In the genomic region with DNA sequence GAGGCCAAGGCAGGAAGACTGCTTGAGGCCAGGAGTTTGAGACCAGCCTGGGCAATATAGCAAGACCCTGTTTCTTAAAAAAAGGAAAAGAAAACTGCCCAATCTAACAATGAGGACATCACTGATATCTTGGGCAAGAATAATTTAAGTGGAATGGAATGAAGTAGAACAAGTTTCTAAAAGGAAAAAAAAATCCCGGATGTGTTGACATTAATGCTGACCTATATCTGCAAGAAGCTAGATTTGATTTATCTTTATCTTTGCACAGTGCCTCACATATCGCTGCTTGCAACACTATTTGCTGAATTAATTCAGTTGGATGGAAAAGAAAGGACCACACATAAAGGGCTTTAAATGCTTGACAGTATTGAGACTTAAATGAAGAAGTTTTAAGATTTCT, we compare ENCODE assay signal across 15 cellular contexts. TPM values are rescaled to one million over a fixed set of nuclear protein-coding genes. Genes with fewer than 3 reads are reported as not detected.
DNase-seq lines count a peak whose midpoint lies in the region; ATAC-seq and TF ChIP-seq lines count a peak whose summit lies in the region.
"Had no signal": no experiment of that assay in that cellular context is flagged by ENCODE, and none has a peak within 500 bp of the region (broad histone marks: within the 10 kb centered on the region; RNA-seq: fewer than 3 reads in every experiment).

No MANE protein-coding gene starts in this region.

- TF ChIP-seq CTCF in SU-DHL-6 (IDR thresholded peaks at IDR 0.05; ENCODE audit: insufficient read depth, low read length, poor library complexity, severe bottlenecking), result no peak

- no peaks in the 10 kb centered on the region for H3K27me3 ChIP-seq in GM23248 (replicated peaks; ENCODE audit: insufficient read depth)
- H3K27me3 ChIP-seq in SU-DHL-6 (ENCODE audit: low read length), result no peaks in the 10 kb centered on the region
- H3K27me3 ChIP-seq in trophoblast cell (ENCODE audit: insufficient read depth, low read length), result no peaks in the 10 kb centered on the region
- H3K27me3 ChIP-seq: upper lobe of right lung had no signal

- H3K4me1 ChIP-seq in GM23248 (ENCODE audit: insufficient read depth), result peaks cover 53% of the 10 kb centered on the region
- H3K4me1 ChIP-seq in trophoblast cell (ENCODE audit: control insufficient read depth in 1 of 2, insufficient read depth in 2 of 2, low read length in 2 of 2), result peaks cover 4 to 8% of the 10 kb centered on the region in 2 experiments

- H3K79me1 ChIP-seq in trophoblast cell (ENCODE audit: low read length), result peaks cover 2% of the 10 kb centered on the region

- no peak overlapping the region for H2AFZ ChIP-seq in GM23248
- H2AFZ ChIP-seq in SU-DHL-6 (ENCODE audit: low read depth, low read length, severe bottlenecking), result no peak overlapping the region
- no peak overlapping the region for H2AFZ ChIP-seq in trophoblast cell (ENCODE audit: insufficient read depth, low read length, poor library complexity)

- H4K20me1 ChIP-seq in GM23248 (ENCODE audit: insufficient read depth) (no peaks in the 10 kb centered on the region), SU-DHL-6 (ENCODE audit: low read depth, low read length) (peaks cover 8% of the 10 kb centered on the region)

- in situ Hi-C loops in GM23248 (cut with MboI), result no loop called here

- 12 to 15% methylated on average over 2 of the region's 2 CpGs for WGBS in GM23248 (ENCODE audit: low coverage in 1 of 2, low lambda C conversion rate in 2 of 2, missing lambda C conversion rate in 2 of 2), 2 experiments
- no CpG with 5 or more reads among the region's 2 CpGs for WGBS in trophoblast cell (ENCODE audit: extremely low coverage, insufficient coverage, insufficient read length)

- peak overlapping the region; percentile 3; the same call in 1 of the 2 replicates for H3K4me3 ChIP-seq in GM23248
- no peak overlapping the region for H3K4me3 ChIP-seq in SU-DHL-6 (ENCODE audit: insufficient read depth, low read length, poor library complexity, severe bottlenecking)
- H3K4me3 ChIP-seq in trophoblast cell (ENCODE audit: low read depth, low read length), result no peak overlapping the region
- H3K4me3 ChIP-seq: upper lobe of right lung had no signal

- H3K18ac ChIP-seq in trophoblast cell (ENCODE audit: low read length), result no peak overlapping the region

- H3K9ac ChIP-seq in GM23248 (peak overlapping the region; percentile 40), SU-DHL-6 (ENCODE audit: low read length) (no peak overlapping the region), trophoblast cell (ENCODE audit: low read length) (no peak overlapping the region)

- H3K36me3 ChIP-seq in GM23248 (ENCODE audit: low read depth) (no peaks in the 10 kb centered on the region), SU-DHL-6 (ENCODE audit: low read length) (no peaks in the 10 kb centered on the region), trophoblast cell (ENCODE audit: control insufficient read depth in 1 of 2, insufficient read depth in 2 of 2, low read length in 2 of 2) (peaks cover 0 to 1% of the 10 kb centered on the region in 2 experiments)
- H3K36me3 ChIP-seq: upper lobe of right lung had no signal

- no peak overlapping the region for H4K12ac ChIP-seq in trophoblast cell (ENCODE audit: low read depth, low read length)

- peak overlapping the region; percentile 61 for H3K27ac ChIP-seq in GM23248
- H3K27ac ChIP-seq in SU-DHL-6 (ENCODE audit: low read depth, low read length), result 0 out of 2 replicates have a peak overlapping the region, but pooled peaks have one; percentile 2
- H3K27ac ChIP-seq in trophoblast cell (ENCODE audit: low read depth, low read length), result no peak overlapping the region
- H3K27ac ChIP-seq: upper lobe of right lung had no signal

- H2BK5ac ChIP-seq in trophoblast cell (ENCODE audit: low read depth, low read length, poor library complexity), result no peak overlapping the region

- no peak overlapping the region for H3K23ac ChIP-seq in trophoblast cell (ENCODE audit: low read length)

- no peak overlapping the region for H2BK12ac ChIP-seq in trophoblast cell (ENCODE audit: low read length)

- no peak overlapping the region for H3K4ac ChIP-seq in trophoblast cell (ENCODE audit: low read depth, low read length)

- no peak overlapping the region for H4K8ac ChIP-seq in trophoblast cell (ENCODE audit: low read depth, low read length)

- H3K9me2 ChIP-seq in GM23248 (ENCODE audit: insufficient read depth) (no peaks in the 10 kb centered on the region), SU-DHL-6 (replicated peaks; ENCODE audit: insufficient read depth, low read length) (no peaks in the 10 kb centered on the region)

- no peak overlapping the region for H2AK5ac ChIP-seq in trophoblast cell (ENCODE audit: low read length)

- H3K14ac ChIP-seq in trophoblast cell (ENCODE audit: low read length), result no peak overlapping the region

- DNase-seq in GM23248 (peak; percentile 51), fibroblast of gingiva (ENCODE audit: low read depth) (peak; percentile 47), trophoblast cell (peak; percentile 7 to 96), LoVo (ENCODE audit: low spot score) (no peak), NCI-H510A (lab: John Stamatoyannopoulos, UW) (no peak), NCI-H69 (lab: John Stamatoyannopoulos, UW) (no peak)
- DNase-seq: activated CD4-positive, alpha-beta T cell treated with anti-CD3 and anti-CD28 coated beads, Interleukin-2, amount 10 ng/mL, durations not matched to agents 7 days and 5 days; activated T-cell treated with anti-CD3 and anti-CD28 coated beads, Interleukin-2, amount 50 U/mL, for 4 hours; islet precursor cell; NCI-H1105; NCI-H226; stimulated activated CD8-positive, alpha-beta memory T cell treated with anti-CD3 and anti-CD28 coated beads, Interleukin-4, amount 100 ng/mL, for 48 hours; upper lobe of right lung had no signal

- H3K79me2 ChIP-seq in GM23248 (ENCODE audit: insufficient read depth) (peaks cover 43% of the 10 kb centered on the region), SU-DHL-6 (ENCODE audit: insufficient read depth, low read length) (peaks cover 99% of the 10 kb centered on the region), trophoblast cell (ENCODE audit: control insufficient read depth, insufficient read depth, low read length, poor library complexity) (no peaks in the 10 kb centered on the region)

- H3F3A ChIP-seq in GM23248 (ENCODE audit: insufficient read depth) (peaks cover 21% of the 10 kb centered on the region), SU-DHL-6 (ENCODE audit: insufficient read depth) (peaks cover 7% of the 10 kb centered on the region; the same call in 1 of the 2 replicates)

- no peak for ATAC-seq in GM21619 (IDR thresholded peaks at IDR 0.05; ENCODE audit: unreplicated experiment)
- ATAC-seq: activated T-cell treated with anti-CD3 and anti-CD28 coated beads, Interleukin-2, amount 50 U/mL, for 4 hours; upper lobe of right lung had no signal

- H2BK120ac ChIP-seq in trophoblast cell (ENCODE audit: insufficient read depth, low read length, poor library complexity), result no peak overlapping the region

- no peak overlapping the region for H4K91ac ChIP-seq in trophoblast cell (ENCODE audit: low read depth, low read length)

- H3K4me2 ChIP-seq in GM23248 (ENCODE audit: unreplicated experiment), result peak overlapping the region; percentile 70
- H3K4me2 ChIP-seq in SU-DHL-6 (ENCODE audit: low read depth, low read length, poor library complexity, severe bottlenecking), result no peak overlapping the region
- H3K4me2 ChIP-seq in trophoblast cell (ENCODE audit: low read length), result no peak overlapping the region

- H3K9me3 ChIP-seq in GM23248 (ENCODE audit: low read depth) (no peaks in the 10 kb centered on the region), SU-DHL-6 (ENCODE audit: insufficient read depth, low read length) (no peaks in the 10 kb centered on the region), trophoblast cell (ENCODE audit: insufficient read depth, low read depth, low read length) (no peaks in the 10 kb centered on the region)
- H3K9me3 ChIP-seq: upper lobe of right lung had no signal

RNA-seq across cellular contexts. Expression of a gene that starts 27.8 kb away (rescaled TPM):
- total RNA-seq in GM23248 (2014; rRNA removed; shearing (Covaris generic)), result 22.3 and 26.6 TPM in 2 replicates
- polyA plus RNA-seq in GM23248 (2016; fragmentation: Nextera tagmentation; extraction: Ambion mirVana), result 49.6 and 51.6 TPM in 2 replicates
- 11.7 and 11.8 TPM in 2 replicates for polyA plus RNA-seq in trophoblast cell (2013)

Comparison
In these comparisons a context has a peak if more than half of its experiments do, and no peak if none do; other contexts are left out.
1. DNase-seq: peak in GM23248 (single experiment), fibroblast of gingiva (single experiment) and trophoblast cell (2 of 2); none in LoVo (single experiment), NCI-H510A (single experiment) and NCI-H69 (single experiment).